Comparison of ENCODE assay signal across 15 cellular contexts in genomic region chrX:85941275-85941674, GRCh38.
DNase-seq lines count a peak whose midpoint lies in the region; TF ChIP-seq lines count a peak whose summit lies in the region.
"Had no signal": no experiment of that assay in that cellular context is flagged by ENCODE, and none has a peak within 500 bp of the region (broad histone marks: within the 10 kb centered on the region; RNA-seq: fewer than 3 reads in every experiment).

No MANE protein-coding gene starts in this region.

- H3K9me2 ChIP-seq in SK-N-SH, result no peaks in the 10 kb centered on the region

- POLR2A ChIA-PET in SK-N-SH (lab: Yijun Ruan, JAX), result no interaction called here

- H3K9ac ChIP-seq in SK-N-SH, result no peak overlapping the region

- no peaks in the 10 kb centered on the region for H3K9me3 ChIP-seq in SK-N-SH
- H3K9me3 ChIP-seq: BE2C, Caco-2, HAP-1 had no signal

- H3F3A ChIP-seq in SK-N-SH (replicated peaks; ENCODE audit: insufficient read depth), result no peaks in the 10 kb centered on the region

- H3K36me3 ChIP-seq in SK-N-SH (replicated peaks in 1 of 2; ENCODE audit: control insufficient read depth in 1 of 2, insufficient read depth in 2 of 2, low read length in 1 of 2), result peaks cover 4 to 23% of the 10 kb centered on the region in 2 experiments
- H3K36me3 ChIP-seq: BE2C, HAP-1 had no signal

- no peak overlapping the region for H2AFZ ChIP-seq in SK-N-SH (ENCODE audit: low read depth)

- no peak for TF ChIP-seq EP300 in SK-N-SH (IDR thresholded peaks at IDR 0.05; ENCODE audit: borderline replicate concordance in 1 of 2, low read depth in 1 of 2, low read length in 1 of 2)

- peak; percentile 11 for DNase-seq in ELR (ENCODE audit: low read depth)
- no peak for DNase-seq in SK-N-SH
- no peak for DNase-seq in epithelial cell of prostate (ENCODE audit: low read depth, low spot score)
- peak; percentile 15 for DNase-seq in renal cortical epithelial cell (ENCODE audit: low read depth)
- no peak for DNase-seq in KG1 (lab: John Stamatoyannopoulos, UW)
- no peak for DNase-seq in coronary artery (ENCODE audit: low spot score)
- DNase-seq in A172 (ENCODE audit: low spot score), result no peak
- DNase-seq: BE2C; Caco-2; CD8-positive, alpha-beta T cell; DND-41; GOT3; HFFc6 had no signal

- H3K4me1 ChIP-seq in SK-N-SH (ENCODE audit: control insufficient read depth in 1 of 2, insufficient read depth in 2 of 2, low read depth in 1 of 2, low read length in 1 of 2), result no peaks in the 10 kb centered on the region
- H3K4me1 ChIP-seq: BE2C, Caco-2, HAP-1 had no signal

- H3K4me3 ChIP-seq in SK-N-SH (ENCODE audit: low read depth in 2 of 2, low read length in 1 of 2) (no peak overlapping the region), coronary artery (no peak overlapping the region)
- H3K4me3 ChIP-seq: HAP-1 had no signal

- no peak for TF ChIP-seq CTCF in SK-N-SH (IDR thresholded peaks at IDR 0.05)
- TF ChIP-seq CTCF in coronary artery (IDR thresholded peaks at IDR 0.05), result no peak

- H3K27me3 ChIP-seq in SK-N-SH (ENCODE audit: insufficient read depth), result no peaks in the 10 kb centered on the region
- H3K27me3 ChIP-seq: BE2C had no signal

- H4K20me1 ChIP-seq in SK-N-SH (ENCODE audit: insufficient read depth), result no peaks in the 10 kb centered on the region

- 21% methylated on average over 1 of the region's 1 CpG for WGBS in SK-N-SH (ENCODE audit: low lambda C conversion rate)

- no peak overlapping the region for H3K4me2 ChIP-seq in SK-N-SH

- CTCF ChIA-PET in SK-N-SH (lab: Yijun Ruan, JAX), result no interaction called here

- no peak for TF ChIP-seq RAD21 in SK-N-SH (IDR thresholded peaks at IDR 0.05; ENCODE audit: low read length)

- H3K27ac ChIP-seq in SK-N-SH (ENCODE audit: low read depth in 2 of 2, low read length in 1 of 2) (no peak overlapping the region), epithelial cell of prostate (peak overlapping the region; percentile 13), coronary artery (no peak overlapping the region)
- H3K27ac ChIP-seq: C4-2B had no signal

- H3K79me2 ChIP-seq in SK-N-SH (ENCODE audit: insufficient read depth), result no peaks in the 10 kb centered on the region

TF ChIP-seq in SK-N-SH, 30 proteins besides CTCF, POLR2A, EP300 and RAD21:
- TF ChIP-seq RXRA (IDR thresholded peaks at IDR 0.05; ENCODE audit: borderline replicate concordance, low read depth) (no peak), PBX3 (IDR thresholded peaks at IDR 0.05) (peak; percentile 36; the same call in 1 of the 2 replicates), JUND (IDR thresholded peaks at IDR 0.05) (peak; percentile 32; the same call in 1 of the 2 replicates)

Comparison
In these comparisons a context has a peak if more than half of its experiments do, and no peak if none do; other contexts are left out.
1. DNase-seq: peak in ELR (single experiment) and renal cortical epithelial cell (single experiment); none in SK-N-SH (single experiment), epithelial cell of prostate (single experiment), KG1 (single experiment), coronary artery (single experiment) and A172 (single experiment).